8 cellular contexts compared by ENCODE assay signal in genomic region chr3:17741621-17742091, GRCh38. TPM values are rescaled to one million over a fixed set of nuclear protein-coding genes. Genes with fewer than 3 reads are reported as not detected.
DNase-seq lines count a peak whose midpoint lies in the region; ATAC-seq, FAIRE-seq and TF ChIP-seq lines count a peak whose summit lies in the region.

No MANE protein-coding gene starts in this region.

- H3K9ac ChIP-seq in mammary epithelial cell (ENCODE audit: insufficient read depth, low read length) = peak overlapping the region; percentile 85

- DNase-seq in GM18507 (ENCODE audit: extremely low spot score, insufficient read length, low read depth) = no peak
- DNase-seq in NCI-H2029 (lab: John Stamatoyannopoulos, UW) = peak; percentile 79
- no peak for DNase-seq in mammary epithelial cell
- DNase-seq in middle frontal gyrus (ENCODE audit: extremely low spot score, low spot score) = peak; percentile 58
- DNase-seq in activated CD8-positive, alpha-beta memory T cell treated with anti-CD3 and anti-CD28 coated beads for 24 hours = no peak

- peak overlapping the region; percentile 82 to 86 (median 86) for H3K4me3 ChIP-seq in mammary epithelial cell (replicated peaks in 1 of 3; ENCODE audit: insufficient read depth in 1 of 3, low read depth in 2 of 3, low read length in 3 of 3)

- no peaks in the 10 kb centered on the region for H3K36me3 ChIP-seq in mammary epithelial cell (ENCODE audit: insufficient read depth, low read length)

- H3K79me2 ChIP-seq in mammary epithelial cell (ENCODE audit: insufficient read depth, low read length) = peaks cover 43% of the 10 kb centered on the region

- CTCF ChIA-PET in mammary epithelial cell (lab: Charles Lee; ENCODE audit: low non-redundant PET) = interaction anchor here (1.4 kb wide), 1 partner anchor 97 kb away, joined by 5 read pairs; no protein-coding TSS in a partner anchor

- 0% methylated on average over 12 of the region's 17 CpGs for WGBS in mammary epithelial cell (ENCODE audit: low coverage, missing lambda C conversion rate)

- H3K27me3 ChIP-seq in mammary epithelial cell (ENCODE audit: insufficient read depth, low read length) = no peaks in the 10 kb centered on the region

- peak overlapping the region; percentile 69 for H2AFZ ChIP-seq in mammary epithelial cell (ENCODE audit: low read depth, low read length)

- H3K4me2 ChIP-seq in mammary epithelial cell (ENCODE audit: insufficient read depth, low read depth, low read length) = peak overlapping the region; percentile 91

- no TSS peak for BruUV-seq in mammary epithelial cell (replicated peaks; lab: Mats Ljungman, UMichigan)

- dilution Hi-C loops in mammary epithelial cell (cut with HindIII; ENCODE audit: low sequenced_read_pairs) = no loop called here

- H3K27ac ChIP-seq in mammary epithelial cell (ENCODE audit: insufficient read depth, low read depth, low read length) = peak overlapping the region; percentile 87

- intact Hi-C loops in mammary epithelial cell (cut with micrococcal nuclease) = loop anchor here (2.0 to 5.0 kb wide), 2 partner anchors 91 to 94 kb away; no protein-coding TSS in a partner anchor

- ATAC-seq in GM21825 (IDR thresholded peaks at IDR 0.05; ENCODE audit: unreplicated experiment) (no peak), HG03342 (IDR thresholded peaks at IDR 0.05; ENCODE audit: unreplicated experiment) (no peak), HG02610 (IDR thresholded peaks at IDR 0.05; ENCODE audit: unreplicated experiment) (no peak)

- in situ Hi-C loops in mammary epithelial cell (cut with MboI; ENCODE audit: low sequenced_read_pairs in 2 of 2) = no loop called here

- TF ChIP-seq CTCF in mammary epithelial cell (conservative IDR thresholded peaks at IDR 0.05 in 1 of 2, IDR thresholded peaks at IDR 0.05 in 1 of 2; ENCODE audit: extremely low read depth in 1 of 2, insufficient read depth in 1 of 2, low read depth in 1 of 2, low read length in 2 of 2) = no peak

- no peaks in the 10 kb centered on the region for H3K9me3 ChIP-seq in mammary epithelial cell (replicated peaks; ENCODE audit: insufficient read depth, low read length)

- FAIRE-seq in GM18507 (lab: Jason Lieb, UNC) = peak; percentile 29

- no peaks in the 10 kb centered on the region for H4K20me1 ChIP-seq in mammary epithelial cell (ENCODE audit: insufficient read depth, low read length)

- H3K4me1 ChIP-seq in mammary epithelial cell (ENCODE audit: insufficient read depth, low read length) = peaks cover 21% of the 10 kb centered on the region

RNA-seq across cellular contexts. Expression of gene TBC1D5, which starts 0.8 kb away (rescaled TPM):
- 10 to 100 TPM; 35.0 to 59.7 TPM for total RNA-seq in mammary epithelial cell
- polyA plus RNA-seq in mammary epithelial cell = 19.5 TPM
- polyA minus RNA-seq in mammary epithelial cell = 52.4 TPM

Comparison
In these comparisons a context has a peak if more than half of its experiments do, and no peak if none do; other contexts are left out.
1. DNase-seq: peak in NCI-H2029 (single experiment) and middle frontal gyrus (single experiment); none in GM18507 (single experiment), mammary epithelial cell (single experiment) and activated CD8-positive, alpha-beta memory T cell treated with anti-CD3 and anti-CD28 coated beads for 24 hours (single experiment).